23 cellular contexts compared by ENCODE assay signal in genomic region chr14:94337274-94337673, GRCh38. TPM values are rescaled to one million over a fixed set of nuclear protein-coding genes. Genes with fewer than 3 reads are reported as not detected.
DNase-seq lines count a peak whose midpoint lies in the region; ATAC-seq and TF ChIP-seq lines count a peak whose summit lies in the region.
"Had no signal": no experiment of that assay in that cellular context is flagged by ENCODE, and none has a peak within 500 bp of the region (broad histone marks: within the 10 kb centered on the region; RNA-seq: fewer than 3 reads in every experiment).

No MANE protein-coding gene starts in this region.

- no peak overlapping the region for H3K27ac Mint-ChIP-seq in activated naive CD4-positive, alpha-beta T cell treated with anti-CD3 and anti-CD28 coated beads, Interleukin-2, amount 50 U/mL, for 72 hours
- H3K27ac Mint-ChIP-seq: activated naive CD8-positive, alpha-beta T cell; immature natural killer cell; neural progenitor cell; T-helper 1 cell treated with Interleukin-12 subunit alpha and Interleukin-12 subunit beta and Interleukin-4 antibody, amounts not matched to agents 30 μg/mL and 1 μg/mL, for 36 hours had no signal

- H3K27me3 ChIP-seq in right atrium auricular region (no peaks in the 10 kb centered on the region), gastrocnemius medialis (no peaks in the 10 kb centered on the region)
- H3K27me3 ChIP-seq: neural progenitor cell, right lobe of liver, tibial artery had no signal

- peak; percentile 28 to 60 for ATAC-seq in activated naive CD4-positive, alpha-beta T cell treated with anti-CD3 and anti-CD28 coated beads, Interleukin-2, amount 50 U/mL, for 72 hours
- ATAC-seq in GM21737 (IDR thresholded peaks at IDR 0.05; ENCODE audit: unreplicated experiment) (no peak), gastrocnemius medialis (no peak)

- H3K4me3 ChIP-seq in fibroblast of the aortic adventitia (ENCODE audit: low read depth, low read length) (no peak overlapping the region), right atrium auricular region (no peak overlapping the region), gastrocnemius medialis (no peak overlapping the region)
- H3K4me3 ChIP-seq: neural progenitor cell, right lobe of liver, tibial artery had no signal

- in situ Hi-C loops in gastrocnemius medialis (cut with MboI; ENCODE audit: low sequenced_read_pairs in 4 of 4) = no loop called here

- H3K9me3 ChIP-seq in right atrium auricular region = no peaks in the 10 kb centered on the region
- no peaks in the 10 kb centered on the region for H3K9me3 ChIP-seq in gastrocnemius medialis
- H3K9me3 ChIP-seq: right lobe of liver, tibial artery had no signal

- H3K36me3 Mint-ChIP-seq in activated naive CD4-positive, alpha-beta T cell treated with anti-CD3 and anti-CD28 coated beads, Interleukin-2, amount 50 U/mL, for 72 hours = peaks cover 12 to 13% of the 10 kb centered on the region in 2 donors
- H3K36me3 Mint-ChIP-seq: activated naive CD8-positive, alpha-beta T cell; immature natural killer cell; neural progenitor cell had no signal

- no peak for TF ChIP-seq POLR2A in gastrocnemius medialis (IDR thresholded peaks at IDR 0.05)

- no peak for TF ChIP-seq CTCF in fibroblast of the aortic adventitia (IDR thresholded peaks at IDR 0.05; ENCODE audit: insufficient read depth, low read length)
- TF ChIP-seq CTCF in right atrium auricular region (IDR thresholded peaks at IDR 0.05) = no peak
- no peak for TF ChIP-seq CTCF in gastrocnemius medialis (IDR thresholded peaks at IDR 0.05 in 4 of 5, conservative IDR thresholded peaks at IDR 0.05 in 1 of 5)

- peaks cover 0 to 10% of the 10 kb centered on the region in 2 donors for H3K4me1 ChIP-seq in right atrium auricular region
- peaks cover 0 to 3% of the 10 kb centered on the region in 2 donors for H3K4me1 ChIP-seq in gastrocnemius medialis
- H3K4me1 ChIP-seq: neural progenitor cell had no signal

- H3K9me3 Mint-ChIP-seq in activated naive CD4-positive, alpha-beta T cell treated with anti-CD3 and anti-CD28 coated beads, Interleukin-2, amount 50 U/mL, for 72 hours = peaks cover 13% of the 10 kb centered on the region in 2 donors
- H3K9me3 Mint-ChIP-seq: immature natural killer cell had no signal

- no peak for DNase-seq in activated naive CD4-positive, alpha-beta T cell treated with anti-CD3 and anti-CD28 coated beads, Interleukin-2, amount 50 U/mL, for 72 hours (ENCODE audit: low spot score in 2 of 2)
- DNase-seq in activated naive CD4-positive, alpha-beta T cell treated with anti-CD3 and anti-CD28 coated beads, Interleukin-2, amount 50 U/mL, for 16 hours = no peak
- DNase-seq in RPMI7951 (ENCODE audit: low read depth) (peak; percentile 56), fibroblast of the aortic adventitia (ENCODE audit: low read depth) (peak; percentile 24), activated T-cell treated with anti-CD3 and anti-CD28 coated beads for 4 hours (no peak), right atrium auricular region (ENCODE audit: low spot score) (no peak), gastrocnemius medialis (no peak)
- DNase-seq: activated CD4-positive, CD25-positive, alpha-beta regulatory T cell treated with anti-CD3 and anti-CD28 coated beads, Interleukin-2, amount 50 U/mL, for 72 hours; central memory CD4-positive, alpha-beta T cell; effector memory CD4-positive, alpha-beta T cell; immature natural killer cell; NCI-H1092; NCI-H748 treated with DMSO at 0.1 percent for 48 hours; right lobe of liver; stimulated activated CD4-positive, alpha-beta T cell treated with anti-CD3 and anti-CD28 coated beads, Interleukin-2, amount 100 ng/mL, for 48 hours; tibial artery had no signal

- H3K36me3 ChIP-seq in right atrium auricular region = no peaks in the 10 kb centered on the region
- H3K36me3 ChIP-seq in gastrocnemius medialis = no peaks in the 10 kb centered on the region
- H3K36me3 ChIP-seq: neural progenitor cell, right lobe of liver, tibial artery had no signal

- intact Hi-C loops in gastrocnemius medialis (cut with DNase I; ENCODE audit: low total_unique reads) = no loop called here

- H3K27ac ChIP-seq in right atrium auricular region = no peak overlapping the region
- no peak overlapping the region for H3K27ac ChIP-seq in gastrocnemius medialis
- H3K27ac ChIP-seq: neural progenitor cell, tibial artery had no signal

RNA-seq across cellular contexts. Expression of gene SERPINA6, which starts 14.1 kb away (rescaled TPM):
- total RNA-seq in activated naive CD4-positive, alpha-beta T cell treated with anti-CD3 and anti-CD28 coated beads, Interleukin-2, amount 50 U/mL, for 72 hours = not detected
- total RNA-seq in RPMI7951 (2014; rRNA removed; shearing (Covaris generic)) = 1.4 and 2.1 TPM in 2 replicates
- total RNA-seq in fibroblast of the aortic adventitia (ENCODE audit: low replicate concordance) = not detected in 2 replicates
- not detected for total RNA-seq in right atrium auricular region
- total RNA-seq in gastrocnemius medialis = under 1 TPM in 2 of 4 donors, not detected in 2; 0.26 to 0.69 TPM
- total RNA-seq: glomerular endothelial cell, mesenteric fat pad had no signal

RNA-seq across cellular contexts. Expression of gene SERPINA2, which starts 29.2 kb away (rescaled TPM):
- total RNA-seq in activated naive CD4-positive, alpha-beta T cell treated with anti-CD3 and anti-CD28 coated beads, Interleukin-2, amount 50 U/mL, for 72 hours = not detected
- total RNA-seq in RPMI7951 (2014; rRNA removed; shearing (Covaris generic)) = not detected in 2 replicates
- total RNA-seq in fibroblast of the aortic adventitia (ENCODE audit: low replicate concordance) (not detected in 2 replicates), right atrium auricular region (not detected), gastrocnemius medialis (not detected)
- total RNA-seq: glomerular endothelial cell, H4, mesenteric fat pad, right lobe of liver had no signal

RNA-seq across cellular contexts. Expression of gene SERPINA10, which starts 44.2 kb away (rescaled TPM):
- not detected for total RNA-seq in activated naive CD4-positive, alpha-beta T cell treated with anti-CD3 and anti-CD28 coated beads, Interleukin-2, amount 50 U/mL, for 72 hours
- total RNA-seq in RPMI7951 (2014; rRNA removed; shearing (Covaris generic)) = not detected in 2 replicates
- total RNA-seq in fibroblast of the aortic adventitia (ENCODE audit: low replicate concordance) (not detected in 2 replicates), right atrium auricular region (not detected), gastrocnemius medialis (under 1 TPM in 2 of 4 donors, not detected in 2; 0.23 to 0.42 TPM)
- total RNA-seq: glomerular endothelial cell, H4, mesenteric fat pad had no signal

RNA-seq across cellular contexts. Expression of gene SERPINA1, which starts 51.1 kb away (rescaled TPM):
- 10 to 100 TPM in 1 of 2 donors, 1 to 10 TPM in 1; 1.5 to 29.9 TPM for total RNA-seq in activated naive CD4-positive, alpha-beta T cell treated with anti-CD3 and anti-CD28 coated beads, Interleukin-2, amount 50 U/mL, for 72 hours
- 0.12 and 0.78 TPM in 2 replicates for total RNA-seq in RPMI7951 (2014; rRNA removed; shearing (Covaris generic))
- total RNA-seq in fibroblast of the aortic adventitia (ENCODE audit: low replicate concordance) = not detected in 2 replicates
- 1 to 10 TPM; 2.4 to 8.8 TPM for total RNA-seq in right atrium auricular region
- total RNA-seq in gastrocnemius medialis = 100 to 1,000 TPM in 1 of 4 donors, 10 to 100 TPM in 1, 1 to 10 TPM in 1, under 1 TPM in 1; 0.56 to 135 (median 29.2) TPM

Comparison
In these comparisons a context has a peak if more than half of its experiments do, and no peak if none do; other contexts are left out.
1. ATAC-seq: peak in activated naive CD4-positive, alpha-beta T cell treated with anti-CD3 and anti-CD28 coated beads, Interleukin-2, amount 50 U/mL, for 72 hours (2 of 2); none in GM21737 (single experiment) and gastrocnemius medialis (0 of 2).
2. DNase-seq: peak in RPMI7951 (single experiment) and fibroblast of the aortic adventitia (single experiment); none in activated naive CD4-positive, alpha-beta T cell treated with anti-CD3 and anti-CD28 coated beads, Interleukin-2, amount 50 U/mL, for 72 hours (0 of 2), activated naive CD4-positive, alpha-beta T cell treated with anti-CD3 and anti-CD28 coated beads, Interleukin-2, amount 50 U/mL, for 16 hours (single experiment), activated T-cell treated with anti-CD3 and anti-CD28 coated beads for 4 hours (single experiment), right atrium auricular region (single experiment) and gastrocnemius medialis (0 of 2).